ENCODE assay signal across 27 cellular contexts in the genomic region with DNA sequence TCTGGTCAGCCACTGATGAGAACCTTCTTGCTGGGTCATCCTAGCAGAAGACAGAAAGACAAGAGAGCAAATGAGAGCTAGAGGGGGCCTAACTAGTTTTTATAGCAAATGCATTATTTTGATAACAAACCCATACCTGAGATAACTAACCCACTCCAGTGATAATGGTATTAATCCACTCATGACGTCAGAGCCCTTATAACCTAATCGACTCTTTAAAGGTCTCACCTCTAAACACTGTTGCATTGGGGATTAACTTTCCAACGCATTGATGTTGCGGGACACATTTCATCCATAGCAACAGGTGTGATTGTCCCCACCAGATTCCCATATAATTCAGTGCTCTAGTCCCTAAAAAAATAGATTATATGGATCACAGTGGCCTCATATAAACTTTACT.
"Had no signal": no experiment of that assay in that cellular context is flagged by ENCODE, and none has a peak within 500 bp of the region (broad histone marks: within the 10 kb centered on the region; RNA-seq: fewer than 3 reads in every experiment).

No MANE protein-coding gene starts in this region.

- ATAC-seq: stimulated activated effector memory CD8-positive, alpha-beta T cell treated with anti-CD3 and anti-CD28 coated beads, Interleukin-12 subunit alpha, Interleukin-12 subunit beta, amount 100 ng/mL, for 72 hours; stimulated activated memory B cell treated with anti-CD40 and anti-IgM and Interleukin-4, amounts not matched to agents 10 μg/mL and 1 μg/mL and 100 μg/mL, for 72 hours; stimulated activated naive B cell treated with anti-CD40 and anti-IgM and Interleukin-4, amounts not matched to agents 10 μg/mL and 1 μg/mL and 100 μg/mL, for 72 hours; stimulated activated naive CD8-positive, alpha-beta T cell treated with anti-CD3 and anti-CD28 coated beads, Interleukin-15, amount 100 ng/mL, for 72 hours; stimulated activated naive CD8-positive, alpha-beta T cell treated with anti-CD3 and anti-CD28 coated beads, Interleukin-15, Interleukin-2, amounts not matched to agents 100 U/mL and 50 U/mL, for 24 hours; upper lobe of right lung had no signal

- H3K4me1 ChIP-seq: stomach, suprapubic skin, testis, thyroid gland, tibial artery, tibial nerve, transverse colon, upper lobe of left lung, upper lobe of right lung, uterus, vagina had no signal

- H3K27ac ChIP-seq: stomach, suprapubic skin, testis, thoracic aorta, thyroid gland, tibial artery, tibial nerve, transverse colon, upper lobe of left lung, upper lobe of right lung, uterus, vagina had no signal

- H3K4me3 ChIP-seq: stomach, suprapubic skin, testis, thoracic aorta, thyroid gland, tibial artery, tibial nerve, transverse colon, upper lobe of left lung, upper lobe of right lung, uterus, vagina had no signal

- H3K36me3 ChIP-seq: stomach, suprapubic skin, thoracic aorta, thyroid gland, tibial artery, tibial nerve, transverse colon, upper lobe of left lung, upper lobe of right lung, uterus, vagina had no signal

- DNase-seq: stimulated activated CD4-positive, alpha-beta T cell treated with anti-CD3 and anti-CD28 coated beads, Interleukin-2, amount 100 ng/mL, for 48 hours; stimulated activated CD4-positive, alpha-beta T cell treated with anti-CD3 and anti-CD28 coated beads, Interleukin-4, amount 100 ng/mL, for 1 hour; stimulated activated CD4-positive, alpha-beta T cell treated with anti-CD3 and anti-CD28 coated beads, Interleukin-4, amount 100 ng/mL, for 24 hours; stimulated activated CD4-positive, alpha-beta T cell treated with anti-CD3 and anti-CD28 coated beads, Interleukin-4, amount 100 ng/mL, for 4 hours; stimulated activated CD8-positive, alpha-beta memory T cell treated with anti-CD3 and anti-CD28 coated beads, Interleukin-4, amount 100 ng/mL, for 48 hours; stimulated activated naive B cell treated with anti-CD40 and anti-IgM and Interleukin-4, amounts not matched to agents 10 μg/mL and 1 μg/mL and 100 μg/mL, for 72 hours; stimulated activated naive CD4-positive, alpha-beta T cell; stimulated activated naive CD4-positive, alpha-beta T cell treated with Interleukin-2 at 50 U/mL for 16 hours; stimulated activated naive CD8-positive, alpha-beta T cell treated with anti-CD3 and anti-CD28 coated beads, Interleukin-15, amount 100 ng/mL, for 72 hours; stimulated activated naive CD8-positive, alpha-beta T cell treated with anti-CD3 and anti-CD28 coated beads, Interleukin-15, Interleukin-2, amounts not matched to agents 100 U/mL and 50 U/mL, for 24 hours; stomach; substantia nigra; testis; thyroid gland; tibial artery; transverse colon; trophoblast cell; upper lobe of left lung; upper lobe of right lung; uterus had no signal

- H3K9me3 ChIP-seq: stomach, suprapubic skin, testis, thoracic aorta, thyroid gland, tibial artery, tibial nerve, transverse colon, upper lobe of right lung, uterus, vagina had no signal

- H3K27me3 ChIP-seq: stomach, suprapubic skin, testis, thyroid gland, tibial artery, tibial nerve, transverse colon, upper lobe of left lung, upper lobe of right lung, uterus, vagina had no signal

- FAIRE-seq: urothelium cell line had no signal
